Comparison of ENCODE assay signal across 1 cellular context in genomic region chr10:25016349-25017246, GRCh38.
TF ChIP-seq lines count a peak whose summit lies in the region.

A gene with protein sequence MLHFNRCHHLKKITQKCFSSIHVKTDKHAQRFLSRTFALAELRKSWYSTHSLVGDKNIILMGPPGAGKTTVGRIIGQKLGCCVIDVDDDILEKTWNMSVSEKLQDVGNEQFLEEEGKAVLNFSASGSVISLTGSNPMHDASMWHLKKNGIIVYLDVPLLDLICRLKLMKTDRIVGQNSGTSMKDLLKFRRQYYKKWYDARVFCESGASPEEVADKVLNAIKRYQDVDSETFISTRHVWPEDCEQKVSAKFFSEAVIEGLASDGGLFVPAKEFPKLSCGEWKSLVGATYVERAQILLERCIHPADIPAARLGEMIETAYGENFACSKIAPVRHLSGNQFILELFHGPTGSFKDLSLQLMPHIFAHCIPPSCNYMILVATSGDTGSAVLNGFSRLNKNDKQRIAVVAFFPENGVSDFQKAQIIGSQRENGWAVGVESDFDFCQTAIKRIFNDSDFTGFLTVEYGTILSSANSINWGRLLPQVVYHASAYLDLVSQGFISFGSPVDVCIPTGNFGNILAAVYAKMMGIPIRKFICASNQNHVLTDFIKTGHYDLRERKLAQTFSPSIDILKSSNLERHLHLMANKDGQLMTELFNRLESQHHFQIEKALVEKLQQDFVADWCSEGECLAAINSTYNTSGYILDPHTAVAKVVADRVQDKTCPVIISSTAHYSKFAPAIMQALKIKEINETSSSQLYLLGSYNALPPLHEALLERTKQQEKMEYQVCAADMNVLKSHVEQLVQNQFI (plus strand): TSS chr10:25016612. CDS start chr10:25023224, 6,612 bp downstream.

TF ChIP-seq in HepG2, 621 proteins besides CTCF, POLR2A, EP300 and RAD21 (continued from another document and continues in another):
- TF ChIP-seq ZNF275 (CRISPR knock-in tag; IDR thresholded peaks at IDR 0.05; ENCODE audit: borderline replicate concordance) (peak; percentile 52; the same call in 1 of the 2 replicates), BCLAF1 (IDR thresholded peaks at IDR 0.05) (no peak), DNMT3B (CRISPR knock-in tag; conservative IDR thresholded peaks at IDR 0.05) (peak; percentile 81), HMG20A (CRISPR knock-in tag; IDR thresholded peaks at IDR 0.05; ENCODE audit: borderline replicate concordance) (peak; percentile 6; the same call in 1 of the 2 replicates), HCFC1 (IDR thresholded peaks at IDR 0.05; ENCODE audit: low read depth, low read length) (no peak), ZNF7 (CRISPR knock-in tag; IDR thresholded peaks at IDR 0.05) (no peak), ZNF234 (CRISPR knock-in tag; conservative IDR thresholded peaks at IDR 0.05) (peak; percentile 26), ZNF367 (CRISPR knock-in tag; IDR thresholded peaks at IDR 0.05; ENCODE audit: borderline replicate concordance) (peak; percentile 75; the same call in 1 of the 2 replicates), GATAD2A (CRISPR knock-in tag; IDR thresholded peaks at IDR 0.05) (0 out of 2 replicates have a peak, but pooled peaks have one; percentile 32), NFKB2 (CRISPR knock-in tag; IDR thresholded peaks at IDR 0.05; ENCODE audit: borderline replicate concordance) (peak; percentile 98; the same call in 1 of the 2 replicates), ZNF766 (CRISPR knock-in tag; IDR thresholded peaks at IDR 0.05; ENCODE audit: borderline replicate concordance) (peak; percentile 84; the same call in 1 of the 2 replicates), ZNF343 (CRISPR knock-in tag; IDR thresholded peaks at IDR 0.05) (peak; percentile 68; the same call in 1 of the 2 replicates), ZNF883 (CRISPR knock-in tag; IDR thresholded peaks at IDR 0.05; ENCODE audit: not compliant biosample characterization) (peak; percentile 98), ZNF639 (CRISPR knock-in tag; conservative IDR thresholded peaks at IDR 0.05) (0 out of 2 replicates have a peak, but pooled peaks have one; percentile 30), THYN1 (CRISPR knock-in tag; IDR thresholded peaks at IDR 0.05; ENCODE audit: borderline replicate concordance, low read depth) (no peak), HOXA7 (CRISPR knock-in tag; IDR thresholded peaks at IDR 0.05) (no peak), ZNF124 (CRISPR knock-in tag; IDR thresholded peaks at IDR 0.05) (peak; percentile 77), ZNF230 (CRISPR knock-in tag; IDR thresholded peaks at IDR 0.05) (peak; percentile 94; the same call in 1 of the 2 replicates), ZNF224 (CRISPR knock-in tag; IDR thresholded peaks at IDR 0.05) (peak; percentile 98), MED13 (CRISPR knock-in tag; IDR thresholded peaks at IDR 0.05) (peak; percentile 80), SIN3A (IDR thresholded peaks at IDR 0.05; ENCODE audit: borderline replicate concordance, low read depth, low read length) (peak; percentile 76; the same call in 1 of the 2 replicates), NFAT5 (CRISPR knock-in tag; IDR thresholded peaks at IDR 0.05) (peak; percentile 96), CEBPB (IDR thresholded peaks at IDR 0.05; ENCODE audit: borderline replicate concordance, low read depth, low read length) (no peak), POGZ (CRISPR knock-in tag; IDR thresholded peaks at IDR 0.05) (peak; percentile 98), ZSCAN9 (CRISPR knock-in tag; IDR thresholded peaks at IDR 0.05; ENCODE audit: borderline replicate concordance) (no peak), HOXA5 (CRISPR knock-in tag; IDR thresholded peaks at IDR 0.05) (peak; percentile 74), PAF1 (CRISPR knock-in tag; IDR thresholded peaks at IDR 0.05) (no peak), ZNF850 (CRISPR knock-in tag; conservative IDR thresholded peaks at IDR 0.05) (0 out of 2 replicates have a peak, but pooled peaks have one; percentile 82), ZNF281 (CRISPR knock-in tag; IDR thresholded peaks at IDR 0.05; ENCODE audit: borderline replicate concordance) (peak; percentile 45; the same call in 1 of the 2 replicates), SP4 (CRISPR knock-in tag; IDR thresholded peaks at IDR 0.05) (peak; percentile 86), ZNF546 (CRISPR knock-in tag; conservative IDR thresholded peaks at IDR 0.05) (peak; percentile 95), TAF15 (IDR thresholded peaks at IDR 0.05; ENCODE audit: low read depth, low read length, poor library complexity, severe bottlenecking) (no peak), CCDC6 (CRISPR knock-in tag; IDR thresholded peaks at IDR 0.05) (peak; percentile 87; the same call in 1 of the 2 replicates), ZBTB7A (CRISPR knock-in tag; IDR thresholded peaks at IDR 0.05) (no peak), ZNF660 (CRISPR knock-in tag; IDR thresholded peaks at IDR 0.05; ENCODE audit: borderline replicate concordance, low read depth) (no peak), ZNF558 (CRISPR knock-in tag; IDR thresholded peaks at IDR 0.05; ENCODE audit: borderline replicate concordance) (peak; percentile 77; the same call in 1 of the 2 replicates), ZNF703 (CRISPR knock-in tag; IDR thresholded peaks at IDR 0.05; ENCODE audit: borderline replicate concordance) (peak; percentile 98)
- TF ChIP-seq, protein P1, sequence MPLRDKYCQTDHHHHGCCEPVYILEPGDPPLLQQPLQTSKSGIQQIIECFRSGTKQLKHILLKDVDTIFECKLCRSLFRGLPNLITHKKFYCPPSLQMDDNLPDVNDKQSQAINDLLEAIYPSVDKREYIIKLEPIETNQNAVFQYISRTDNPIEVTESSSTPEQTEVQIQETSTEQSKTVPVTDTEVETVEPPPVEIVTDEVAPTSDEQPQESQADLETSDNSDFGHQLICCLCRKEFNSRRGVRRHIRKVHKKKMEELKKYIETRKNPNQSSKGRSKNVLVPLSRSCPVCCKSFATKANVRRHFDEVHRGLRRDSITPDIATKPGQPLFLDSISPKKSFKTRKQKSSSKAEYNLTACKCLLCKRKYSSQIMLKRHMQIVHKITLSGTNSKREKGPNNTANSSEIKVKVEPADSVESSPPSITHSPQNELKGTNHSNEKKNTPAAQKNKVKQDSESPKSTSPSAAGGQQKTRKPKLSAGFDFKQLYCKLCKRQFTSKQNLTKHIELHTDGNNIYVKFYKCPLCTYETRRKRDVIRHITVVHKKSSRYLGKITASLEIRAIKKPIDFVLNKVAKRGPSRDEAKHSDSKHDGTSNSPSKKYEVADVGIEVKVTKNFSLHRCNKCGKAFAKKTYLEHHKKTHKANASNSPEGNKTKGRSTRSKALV (CRISPR knock-in tag; IDR thresholded peaks at IDR 0.05) = peak; percentile 77; the same call in 1 of the 2 replicates
